Comparison of ENCODE assay signal across 11 cellular contexts in genomic region chr22:30197389-30197788, GRCh38. TPM values are rescaled to one million over a fixed set of nuclear protein-coding genes. Genes with fewer than 3 reads are reported as not detected.
DNase-seq lines count a peak whose midpoint lies in the region; ATAC-seq, FAIRE-seq and TF ChIP-seq lines count a peak whose summit lies in the region.
"Had no signal": no experiment of that assay in that cellular context is flagged by ENCODE, and none has a peak within 500 bp of the region (broad histone marks: within the 10 kb centered on the region; RNA-seq: fewer than 3 reads in every experiment).

No MANE protein-coding gene starts in this region.

- H3K4me1 Mint-ChIP-seq in MCF 10A (ENCODE audit: insufficient read depth, unreplicated experiment) (peaks cover 33% of the 10 kb centered on the region), osteocyte (ENCODE audit: unreplicated experiment) (peaks cover 48% of the 10 kb centered on the region)

- CTCF ChIA-PET in MCF 10A (lab: Yijun Ruan, JAX): interaction anchor here (0.7 kb wide), 1 partner anchor 504 kb away, joined by 3 read pairs; no protein-coding TSS in a partner anchor

- no peak for ATAC-seq in right lobe of liver

- H3K27ac Mint-ChIP-seq in MCF 10A (ENCODE audit: low read depth, unreplicated experiment) (peak overlapping the region; percentile 96), osteocyte (ENCODE audit: unreplicated experiment) (peak overlapping the region; percentile 100)

- peak overlapping the region in 9 of 11 experiments; percentile 55 to 73 (median 65); a peak in 14 of 22 replicates for H3K27ac ChIP-seq in BLaER1 treated with 17β-estradiol and CSF1 and Interleukin-3, amounts not matched to agents 10 nM and 100 nM
- H3K27ac ChIP-seq in HUES48 (ENCODE audit: low read depth, low read length): peak overlapping the region; percentile 90
- H3K27ac ChIP-seq in right lobe of liver: peak overlapping the region in 1 of 3 donors; percentile 46

- H3K9me3 ChIP-seq in BLaER1 treated with 17β-estradiol and CSF1 and Interleukin-3, amounts not matched to agents 10 nM and 100 nM (replicated peaks in 1 of 11): no peaks in the 10 kb centered on the region
- no peaks in the 10 kb centered on the region for H3K9me3 ChIP-seq in HUES48 (ENCODE audit: control insufficient read depth, insufficient read depth, low read length)
- no peaks in the 10 kb centered on the region for H3K9me3 ChIP-seq in right lobe of liver

- no peak overlapping the region for H3K4me3 Mint-ChIP-seq in MCF 10A (ENCODE audit: unreplicated experiment)
- peak overlapping the region; percentile 29 for H3K4me3 Mint-ChIP-seq in osteocyte (ENCODE audit: unreplicated experiment)

- no peaks in the 10 kb centered on the region for H3K27me3 Mint-ChIP-seq in MCF 10A (ENCODE audit: insufficient read depth, unreplicated experiment)
- no peaks in the 10 kb centered on the region for H3K27me3 Mint-ChIP-seq in osteocyte (ENCODE audit: unreplicated experiment)

- TF ChIP-seq CTCF in MCF 10A (IDR thresholded peaks at IDR 0.05; ENCODE audit: unreplicated experiment) (no peak), osteocyte (IDR thresholded peaks at IDR 0.05) (no peak), D721Med (IDR thresholded peaks at IDR 0.05; ENCODE audit: insufficient read depth, missing control alignments) (no peak), right lobe of liver (IDR thresholded peaks at IDR 0.05) (no peak)

- H3K4me1 ChIP-seq in BLaER1 treated with 17β-estradiol and CSF1 and Interleukin-3, amounts not matched to agents 10 nM and 100 nM: peaks cover 19 to 59% (median 41%) of the 10 kb centered on the region in 10 experiments
- H3K4me1 ChIP-seq in HUES48 (ENCODE audit: control insufficient read depth, insufficient read depth, low read length) (peaks cover 23% of the 10 kb centered on the region), right lobe of liver (no peaks in the 10 kb centered on the region)

- no peak overlapping the region for H3K4me3 ChIP-seq in BLaER1 treated with 17β-estradiol and CSF1 and Interleukin-3, amounts not matched to agents 10 nM and 100 nM
- no peak overlapping the region for H3K4me3 ChIP-seq in HUES48 (ENCODE audit: low read depth, low read length)
- no peak overlapping the region for H3K4me3 ChIP-seq in right lobe of liver

- H3K9me3 Mint-ChIP-seq in MCF 10A (ENCODE audit: unreplicated experiment): no peaks in the 10 kb centered on the region
- peaks cover 4% of the 10 kb centered on the region for H3K9me3 Mint-ChIP-seq in osteocyte (ENCODE audit: unreplicated experiment)

- no peaks in the 10 kb centered on the region for H4K20me1 ChIP-seq in BLaER1 treated with 17β-estradiol and CSF1 and Interleukin-3, amounts not matched to agents 10 nM and 100 nM

- H3K36me3 Mint-ChIP-seq in MCF 10A (ENCODE audit: insufficient read depth, unreplicated experiment): no peaks in the 10 kb centered on the region
- H3K36me3 Mint-ChIP-seq in osteocyte (ENCODE audit: unreplicated experiment): peaks cover 2% of the 10 kb centered on the region

- POLR2A ChIA-PET in MCF 10A (lab: Yijun Ruan, JAX): interaction anchor here (1.7 to 2.2 kb wide), 5 partner anchors 8 to 81 kb away, joined by 4 to 15 read pairs (median 7); no protein-coding TSS in a partner anchor

- intact Hi-C loops in MCF 10A (cut with micrococcal nuclease) (loop anchor here (2.0 to 5.0 kb wide), 2 partner anchors 49 to 80 kb away; partner anchors contain the start of gene LIF), right lobe of liver (cut with DNase I) (no loop called here)

- no TSS peak for BruUV-seq in MCF 10A (replicated peaks; lab: Mats Ljungman, UMichigan)

- H3K36me3 ChIP-seq in BLaER1 treated with 17β-estradiol and CSF1 and Interleukin-3, amounts not matched to agents 10 nM and 100 nM: no peaks in the 10 kb centered on the region
- no peaks in the 10 kb centered on the region for H3K36me3 ChIP-seq in HUES48 (ENCODE audit: control insufficient read depth, insufficient read depth, low read length)
- no peaks in the 10 kb centered on the region for H3K36me3 ChIP-seq in right lobe of liver

- no peaks in the 10 kb centered on the region for H3K27me3 ChIP-seq in BLaER1 treated with 17β-estradiol and CSF1 and Interleukin-3, amounts not matched to agents 10 nM and 100 nM
- no peaks in the 10 kb centered on the region for H3K27me3 ChIP-seq in HUES48 (ENCODE audit: control insufficient read depth, insufficient read depth, low read length)
- no peaks in the 10 kb centered on the region for H3K27me3 ChIP-seq in right lobe of liver

- DNase-seq in MCF 10A (ENCODE audit: unreplicated experiment): no peak
- no peak for DNase-seq in osteocyte (ENCODE audit: extremely low spot score, unreplicated experiment)
- DNase-seq in D721Med (ENCODE audit: insufficient read length, low spot score): no peak
- DNase-seq in stimulated activated CD8-positive, alpha-beta memory T cell treated with anti-CD3 and anti-CD28 coated beads, Interleukin-4, amount 100 ng/mL, for 48 hours: no peak
- no peak for DNase-seq in right lobe of liver
- DNase-seq in EL: no peak
- DNase-seq: activated CD4-positive, CD25-positive, alpha-beta regulatory T cell treated with anti-CD3 and anti-CD28 coated beads, Interleukin-2, amount 50 U/mL, for 72 hours; midbrain; NCI-H1092 treated with DMSO at 0.1 percent for 48 hours had no signal

- H3K9ac ChIP-seq in BLaER1 treated with 17β-estradiol and CSF1 and Interleukin-3, amounts not matched to agents 10 nM and 100 nM: peak overlapping the region in 2 of 11 experiments; percentile 43 to 48; a peak in 4 of 22 replicates
- peak overlapping the region; percentile 36; the same call in 1 of the 2 replicates for H3K9ac ChIP-seq in HUES48 (ENCODE audit: low read depth, low read length)

- no peak for FAIRE-seq in D721Med (lab: Jason Lieb, UNC)

- no peak for TF ChIP-seq POLR2A in right lobe of liver (IDR thresholded peaks at IDR 0.05)

- peak overlapping the region; percentile 62 to 84 (median 74); a peak in 19 of 22 replicates for H3K4me2 ChIP-seq in BLaER1 treated with 17β-estradiol and CSF1 and Interleukin-3, amounts not matched to agents 10 nM and 100 nM

RNA-seq across cellular contexts. Expression of gene LIF, which starts 49.2 kb away (rescaled TPM):
- total RNA-seq in MCF 10A (2022) (9.5 and 19.3 TPM in 2 replicates), osteocyte (13.7 and 15.5 TPM in 2 replicates), right lobe of liver (1 to 10 TPM in 3 of 6 experiments, under 1 TPM in 1, not detected in 2; 0.15 to 2.0 (median 1.6) TPM)
